ENCODE assay signal across 16 cellular contexts in the genomic region with DNA sequence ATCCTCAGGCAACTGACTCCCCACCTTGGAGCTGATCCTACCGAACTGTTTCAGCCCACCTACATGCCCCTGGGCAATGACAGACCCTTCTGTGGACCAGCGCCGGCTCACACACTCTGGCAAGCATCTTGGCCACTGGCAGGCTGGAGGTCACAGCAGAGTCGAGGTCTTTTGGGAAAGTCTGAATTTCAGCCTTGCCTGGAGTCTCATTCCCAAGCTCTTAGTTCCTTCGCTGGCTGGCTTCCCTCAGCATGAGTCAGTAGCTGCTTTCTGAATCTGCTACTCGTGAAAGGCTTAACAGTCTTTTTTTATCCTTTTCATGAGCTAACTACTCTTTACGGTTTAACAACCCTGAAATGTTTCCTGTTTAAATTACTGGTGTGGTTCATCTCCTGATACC. TPM values are rescaled to one million over a fixed set of nuclear protein-coding genes. Genes with fewer than 3 reads are reported as not detected.
A peak's percentile ranks its signal among the peaks of the same experiment; 100 is the strongest.
DNase-seq lines count a peak whose midpoint lies in the region; ATAC-seq and TF ChIP-seq lines count a peak whose summit lies in the region.
"Had no signal": no experiment of that assay in that cellular context is flagged by ENCODE, and none has a peak within 500 bp of the region (broad histone marks: within the 10 kb centered on the region; RNA-seq: fewer than 3 reads in every experiment).

No MANE protein-coding gene starts in this region.

- TF ChIP-seq CTCF in astrocyte of the spinal cord (IDR thresholded peaks at IDR 0.05; ENCODE audit: low read depth, low read length) (no peak), omental fat pad (IDR thresholded peaks at IDR 0.05) (no peak)

- peak; percentile 70 for DNase-seq in AG08396 (ENCODE audit: low spot score)
- DNase-seq in HS-5 (ENCODE audit: low read depth), result peak; percentile 62
- DNase-seq in astrocyte of the spinal cord (ENCODE audit: low read depth, low spot score), result peak; percentile 13
- peak; percentile 83 for DNase-seq in islet precursor cell
- no peak for DNase-seq in activated T-cell treated with anti-CD3 and anti-CD28 coated beads, Interleukin-2, amount 50 U/mL, for 1 hour
- no peak for DNase-seq in right cardiac atrium
- no peak for DNase-seq in omental fat pad (ENCODE audit: low spot score)
- DNase-seq: activated naive CD4-positive, alpha-beta T cell treated with Interleukin-2 at 50 U/mL for 16 hours; DND-41; NCI-H1417; NCI-H446 had no signal

- in situ Hi-C loops in astrocyte of the spinal cord (cut with HindIII; ENCODE audit: low sequenced_read_pairs), result no loop called here

- no peaks in the 10 kb centered on the region for H3K9me3 ChIP-seq in right cardiac atrium (ENCODE audit: control insufficient read depth, low read length)

- 61% methylated on average over 7 of the region's 7 CpGs for WGBS in right cardiac atrium

- H3K27me3 ChIP-seq in right cardiac atrium (ENCODE audit: control insufficient read depth, insufficient read depth), result no peaks in the 10 kb centered on the region

- no peak overlapping the region for H3K4me3 ChIP-seq in astrocyte of the spinal cord (ENCODE audit: low read depth, low read length)
- H3K4me3 ChIP-seq in right cardiac atrium (ENCODE audit: low read length), result no peak overlapping the region

- intact Hi-C loops in right cardiac atrium (cut with DNase I), result no loop called here

- H3K4me1 ChIP-seq in right cardiac atrium (ENCODE audit: control insufficient read depth, insufficient read depth, low read length), result no peaks in the 10 kb centered on the region

- H3K27ac ChIP-seq in right cardiac atrium (ENCODE audit: low read length), result no peak overlapping the region
- H3K27ac ChIP-seq: epithelial cell of prostate, VCaP had no signal

- no peak for ATAC-seq in right cardiac atrium
- no peak for ATAC-seq in omental fat pad (ENCODE audit: low FRiP score)
- ATAC-seq in GM21447 (IDR thresholded peaks at IDR 0.05; ENCODE audit: unreplicated experiment), result no peak

RNA-seq across cellular contexts. Expression of a gene that starts 44.5 kb away (rescaled TPM):
- total RNA-seq in right cardiac atrium (not detected), omental fat pad (not detected)
- 0.02 TPM for polyA plus RNA-seq in right cardiac atrium
- total RNA-seq: lung microvascular endothelial cell had no signal
- polyA plus RNA-seq: AG04450 had no signal

RNA-seq across cellular contexts. Expression of a gene that starts 58.0 kb away (rescaled TPM):
- total RNA-seq in right cardiac atrium, result 10 to 100 TPM; 11.6 to 14.9 (median 14.0) TPM
- polyA plus RNA-seq in right cardiac atrium, result 6.3 TPM
- total RNA-seq in omental fat pad, result 10 to 100 TPM; 25.0 to 45.3 (median 29.9) TPM

Comparison
In these comparisons a context has a peak if more than half of its experiments do, and no peak if none do; other contexts are left out.
1. DNase-seq: peak in AG08396 (single experiment), HS-5 (single experiment), astrocyte of the spinal cord (single experiment) and islet precursor cell (single experiment); none in activated T-cell treated with anti-CD3 and anti-CD28 coated beads, Interleukin-2, amount 50 U/mL, for 1 hour (single experiment), right cardiac atrium (0 of 3) and omental fat pad (single experiment).